9 cellular contexts compared by ENCODE assay signal in genomic region chr1:230268371-230269170, GRCh38.
DNase-seq lines count a peak whose midpoint lies in the region; ATAC-seq and TF ChIP-seq lines count a peak whose summit lies in the region.
"Had no signal": no experiment of that assay in that cellular context is flagged by ENCODE, and none has a peak within 500 bp of the region (broad histone marks: within the 10 kb centered on the region; RNA-seq: fewer than 3 reads in every experiment).

No MANE protein-coding gene starts in this region.

- ATAC-seq in right lobe of liver: peak; percentile 55 to 83 (median 74)
- ATAC-seq in HG03342 (IDR thresholded peaks at IDR 0.05; ENCODE audit: unreplicated experiment): no peak

- no TSS peak for BruUV-seq in OCI-LY7 (replicated peaks; lab: Mats Ljungman, UMichigan)

- peaks cover 21% of the 10 kb centered on the region for H3K36me3 ChIP-seq in HUES64 (ENCODE audit: insufficient read depth, low read length)
- H3K36me3 ChIP-seq in OCI-LY7 (ENCODE audit: insufficient read depth, low read length): peaks cover 24% of the 10 kb centered on the region
- H3K36me3 ChIP-seq in right lobe of liver: peaks cover 0 to 25% (median 13%) of the 10 kb centered on the region in 4 donors
- H3K36me3 ChIP-seq in CD8-positive, alpha-beta memory T cell (ENCODE audit: insufficient read depth, low read length): peaks cover 19% of the 10 kb centered on the region
- peaks cover 22% of the 10 kb centered on the region for H3K36me3 ChIP-seq in effector memory CD4-positive, alpha-beta T cell (ENCODE audit: control insufficient read depth, insufficient read depth, low read length)

- no peak overlapping the region for H3K9ac ChIP-seq in HUES64 (ENCODE audit: low read depth, low read length)

- no peak for TF ChIP-seq POLR2A in right lobe of liver (IDR thresholded peaks at IDR 0.05)

- H3K27ac ChIP-seq in HUES64 (ENCODE audit: low read depth, low read length) (0 out of 2 replicates have a peak overlapping the region, but pooled peaks have one; percentile 2), OCI-LY7 (ENCODE audit: low read depth, low read length, poor library complexity, severe bottlenecking) (no peak overlapping the region), right lobe of liver (no peak overlapping the region)
- H3K27ac ChIP-seq in CD8-positive, alpha-beta memory T cell (ENCODE audit: low read depth, low read length): no peak overlapping the region
- no peak overlapping the region for H3K27ac ChIP-seq in effector memory CD4-positive, alpha-beta T cell (ENCODE audit: insufficient read depth, low read length, poor library complexity, severe bottlenecking)

- peak; percentile 82 for DNase-seq in DMS153 treated with DMSO at 0.1 percent for 48 hours (lab: John Stamatoyannopoulos, UW; ENCODE audit: unreplicated experiment)
- DNase-seq in OCI-LY7 (ENCODE audit: low spot score): no peak
- peak; percentile 87 for DNase-seq in choroid plexus epithelial cell (ENCODE audit: low read depth)
- DNase-seq in right lobe of liver: no peak
- DNase-seq in CD8-positive, alpha-beta memory T cell: no peak
- DNase-seq in effector memory CD4-positive, alpha-beta T cell: no peak
- DNase-seq: activated B cell treated with CpG ODN at 0.5 μM for 24 hours had no signal

- peaks cover 3% of the 10 kb centered on the region; the same call in 1 of the 2 replicates for H3K4me1 ChIP-seq in HUES64 (ENCODE audit: insufficient read depth, low read length)
- peaks cover 19% of the 10 kb centered on the region for H3K4me1 ChIP-seq in OCI-LY7 (ENCODE audit: insufficient read depth, low read length, poor library complexity, severe bottlenecking)
- H3K4me1 ChIP-seq in right lobe of liver: no peaks in the 10 kb centered on the region
- peaks cover 11% of the 10 kb centered on the region for H3K4me1 ChIP-seq in CD8-positive, alpha-beta memory T cell (ENCODE audit: insufficient read depth, low read length)
- peaks cover 7% of the 10 kb centered on the region for H3K4me1 ChIP-seq in effector memory CD4-positive, alpha-beta T cell (ENCODE audit: control insufficient read depth, insufficient read depth, low read length, poor library complexity, severe bottlenecking)

- H3K79me2 ChIP-seq in OCI-LY7 (ENCODE audit: insufficient read depth, low read depth, low read length): no peaks in the 10 kb centered on the region

- H3K27me3 ChIP-seq in HUES64 (ENCODE audit: insufficient read depth, low read length) (no peaks in the 10 kb centered on the region), right lobe of liver (no peaks in the 10 kb centered on the region)
- no peaks in the 10 kb centered on the region for H3K27me3 ChIP-seq in CD8-positive, alpha-beta memory T cell (ENCODE audit: insufficient read depth, low read length, poor library complexity, severe bottlenecking)
- no peaks in the 10 kb centered on the region for H3K27me3 ChIP-seq in effector memory CD4-positive, alpha-beta T cell (replicated peaks; ENCODE audit: control insufficient read depth, insufficient read depth, low read length, poor library complexity, severe bottlenecking)

- H3K9me3 Mint-ChIP-seq in CD8-positive, alpha-beta memory T cell: no peaks in the 10 kb centered on the region
- H3K9me3 Mint-ChIP-seq: activated B cell treated with CpG ODN at 0.5 μM for 24 hours had no signal

- H3K4me3 Mint-ChIP-seq in CD8-positive, alpha-beta memory T cell: no peak overlapping the region
- H3K4me3 Mint-ChIP-seq: activated B cell treated with CpG ODN at 0.5 μM for 24 hours had no signal

- POLR2A ChIA-PET in OCI-LY7 (lab: Charles Lee): no interaction called here
- POLR2A ChIA-PET in CD8-positive, alpha-beta memory T cell (lab: Charles Lee): no interaction called here

- H4K20me1 ChIP-seq in OCI-LY7 (ENCODE audit: insufficient read depth, low read length): no peaks in the 10 kb centered on the region

- peak overlapping the region in 1 of 8 donors; percentile 33 for H3K27ac Mint-ChIP-seq in CD8-positive, alpha-beta memory T cell

- H3K27me3 Mint-ChIP-seq in CD8-positive, alpha-beta memory T cell: no peaks in the 10 kb centered on the region
- H3K27me3 Mint-ChIP-seq: activated B cell treated with CpG ODN at 0.5 μM for 24 hours had no signal

- H3K9me3 ChIP-seq in HUES64 (ENCODE audit: insufficient read depth, low read depth, low read length) (no peaks in the 10 kb centered on the region), OCI-LY7 (ENCODE audit: low read length) (no peaks in the 10 kb centered on the region), right lobe of liver (no peaks in the 10 kb centered on the region)
- no peaks in the 10 kb centered on the region for H3K9me3 ChIP-seq in CD8-positive, alpha-beta memory T cell (ENCODE audit: low read length)
- H3K9me3 ChIP-seq in effector memory CD4-positive, alpha-beta T cell (ENCODE audit: control insufficient read depth, low read length): no peaks in the 10 kb centered on the region

- intact Hi-C loops in OCI-LY7 (cut with micrococcal nuclease; ENCODE audit: unreplicated experiment) (no loop called here), right lobe of liver (cut with DNase I) (no loop called here)

- peaks cover 24 to 32% (median 26%) of the 10 kb centered on the region in 3 donors for H3K4me1 Mint-ChIP-seq in CD8-positive, alpha-beta memory T cell

- TF ChIP-seq CTCF in OCI-LY7 (conservative IDR thresholded peaks at IDR 0.05; ENCODE audit: low read length) (peak; percentile 44), choroid plexus epithelial cell (conservative IDR thresholded peaks at IDR 0.05; ENCODE audit: low read depth, low read length) (peak; percentile 87), right lobe of liver (IDR thresholded peaks at IDR 0.05) (peak; percentile 26 to 51 (median 41))

- peaks cover 0 to 53% (median 15%) of the 10 kb centered on the region in 3 donors for H3K36me3 Mint-ChIP-seq in CD8-positive, alpha-beta memory T cell

- no peaks in the 10 kb centered on the region for H3K9me2 ChIP-seq in OCI-LY7 (ENCODE audit: insufficient read depth, low read length)

- no peak overlapping the region for H3K4me3 ChIP-seq in HUES64 (ENCODE audit: low read length)
- no peak overlapping the region for H3K4me3 ChIP-seq in OCI-LY7 (ENCODE audit: low read depth, low read length, poor library complexity, severe bottlenecking)
- H3K4me3 ChIP-seq in choroid plexus epithelial cell (ENCODE audit: low read depth, low read length): no peak overlapping the region
- no peak overlapping the region for H3K4me3 ChIP-seq in right lobe of liver
- no peak overlapping the region for H3K4me3 ChIP-seq in CD8-positive, alpha-beta memory T cell (ENCODE audit: low read length)
- H3K4me3 ChIP-seq in effector memory CD4-positive, alpha-beta T cell (ENCODE audit: insufficient read depth, low read depth, low read length, poor library complexity, severe bottlenecking): no peak overlapping the region

- 90% methylated on average over 18 of the region's 19 CpGs for WGBS in HUES64
- WGBS in right lobe of liver (ENCODE audit: insufficient coverage, low coverage, low lambda C conversion rate, missing lambda C conversion rate): 70% methylated on average over 3 of the region's 19 CpGs

- H2AFZ ChIP-seq in OCI-LY7 (ENCODE audit: low read length): no peak overlapping the region

- CTCF ChIA-PET in OCI-LY7 (lab: Charles Lee; ENCODE audit: unreplicated experiment): no interaction called here
- CTCF ChIA-PET in CD8-positive, alpha-beta memory T cell (lab: Charles Lee): no interaction called here

- no peak overlapping the region for H3K4me2 ChIP-seq in OCI-LY7 (ENCODE audit: low read length)

Comparison
In these comparisons a context has a peak if more than half of its experiments do, and no peak if none do; other contexts are left out.
1. DNase-seq: peak in DMS153 treated with DMSO at 0.1 percent for 48 hours (single experiment) and choroid plexus epithelial cell (single experiment); none in OCI-LY7 (single experiment), right lobe of liver (0 of 3), CD8-positive, alpha-beta memory T cell (0 of 5) and effector memory CD4-positive, alpha-beta T cell (0 of 3).
2. Peak in every context shown above with its lines, with median percentiles within 50 percentile points of each other: CTCF ChIP-seq.